In genomic region chr15:91855241-91855640, GRCh38 we compare ENCODE assay signal across 8 cellular contexts. TPM values are rescaled to one million over a fixed set of nuclear protein-coding genes. Genes with fewer than 3 reads are reported as not detected.
A peak's percentile ranks its signal among the peaks of the same experiment; 100 is the strongest.
DNase-seq lines count a peak whose midpoint lies in the region; ATAC-seq, FAIRE-seq and TF ChIP-seq lines count a peak whose summit lies in the region.

No MANE protein-coding gene starts in this region.

- intact Hi-C loops in left cardiac atrium (cut with DNase I) (loop anchor here in 1 of 2 donors (10.0 kb wide), 2 partner anchors 70 to 150 kb away; no protein-coding TSS in a partner anchor), aorta (cut with DNase I) (loop anchor here in 1 of 2 donors (10.0 kb wide), 1 partner anchor 550 kb away; no protein-coding TSS in a partner anchor)
- intact Hi-C loops in activated T-helper 2 cell treated with anti-CD3 and anti-CD28 coated beads, Interferon-gamma antibody, Interleukin-2, Interleukin-4, amounts not matched to agents 10 μg/mL and 5 μg/mL and 100 μg/mL, durations not matched to agents 14 hours and 24 hours and 36 hours (cut with micrococcal nuclease): loop anchor here (5.0 kb wide), 3 partner anchors 53 to 157 kb away; no protein-coding TSS in a partner anchor

- 37 to 39% methylated on average over 6 of the region's 6 CpGs for WGBS in aorta, 2 donors

- no peak for TF ChIP-seq CTCF in right atrium auricular region (IDR thresholded peaks at IDR 0.05)
- TF ChIP-seq CTCF in keratinocyte (optimal IDR thresholded peaks at IDR 0.05 in 1 of 3, IDR thresholded peaks at IDR 0.05 in 1 of 3, conservative IDR thresholded peaks at IDR 0.05 in 1 of 3; ENCODE audit: extremely low read depth in 1 of 3, insufficient read depth in 2 of 3, low read length in 3 of 3): no peak

- H3K4me1 Mint-ChIP-seq in activated T-helper 2 cell treated with anti-CD3 and anti-CD28 coated beads, Interferon-gamma antibody, Interleukin-2, Interleukin-4, amounts not matched to agents 10 μg/mL and 5 μg/mL and 100 μg/mL, durations not matched to agents 14 hours and 24 hours and 36 hours (ENCODE audit: low read depth): peaks cover 66% of the 10 kb centered on the region

- no peak overlapping the region for H2AFZ ChIP-seq in keratinocyte (ENCODE audit: control insufficient read depth, low read length)

- no peaks in the 10 kb centered on the region for H3K9me3 Mint-ChIP-seq in activated T-helper 2 cell treated with anti-CD3 and anti-CD28 coated beads, Interferon-gamma antibody, Interleukin-2, Interleukin-4, amounts not matched to agents 10 μg/mL and 5 μg/mL and 100 μg/mL, durations not matched to agents 14 hours and 24 hours and 36 hours

- H3K27me3 ChIP-seq in right atrium auricular region: no peaks in the 10 kb centered on the region
- H3K27me3 ChIP-seq in keratinocyte (ENCODE audit: control insufficient read depth, extremely low read depth, insufficient read depth, low read length): no peaks in the 10 kb centered on the region
- H3K27me3 ChIP-seq in aorta (ENCODE audit: control insufficient read depth in 1 of 2, insufficient read depth in 2 of 2, low read length in 1 of 2): no peaks in the 10 kb centered on the region

- H3K9ac ChIP-seq in keratinocyte (ENCODE audit: control insufficient read depth, extremely low read depth, insufficient read depth, low read length): peak overlapping the region; percentile 82

- H3K4me3 Mint-ChIP-seq in activated T-helper 2 cell treated with anti-CD3 and anti-CD28 coated beads, Interferon-gamma antibody, Interleukin-2, Interleukin-4, amounts not matched to agents 10 μg/mL and 5 μg/mL and 100 μg/mL, durations not matched to agents 14 hours and 24 hours and 36 hours (ENCODE audit: low read depth): peak overlapping the region; percentile 84

- H3K4me1 ChIP-seq in right atrium auricular region (peaks cover 0 to 72% of the 10 kb centered on the region in 2 donors), keratinocyte (ENCODE audit: control insufficient read depth, extremely low read depth, insufficient read depth, low read length) (peaks cover 34% of the 10 kb centered on the region), aorta (ENCODE audit: control insufficient read depth in 1 of 2, insufficient read depth in 2 of 2, low read length in 2 of 2) (no peaks in the 10 kb centered on the region)

- DNase-seq in right atrium auricular region (ENCODE audit: low spot score) (no peak), left cardiac atrium (no peak), keratinocyte (ENCODE audit: low read depth, low spot score) (no peak), aorta (no peak), kidney glomerular epithelial cell (lab: John Stamatoyannopoulos, UW) (no peak), COLO829 (ENCODE audit: low spot score) (no peak)
- no peak for DNase-seq in activated T-helper 2 cell treated with anti-CD3 and anti-CD28 coated beads, Interferon-gamma antibody, Interleukin-2, Interleukin-4, amounts not matched to agents 10 μg/mL and 5 μg/mL and 100 μg/mL, durations not matched to agents 14 hours and 24 hours and 36 hours (ENCODE audit: low spot score)

- no peaks in the 10 kb centered on the region for H3K9me1 ChIP-seq in keratinocyte (ENCODE audit: control insufficient read depth, extremely low read depth, insufficient read depth, low read length)

- no peak for FAIRE-seq in keratinocyte (lab: Jason Lieb, UNC)

- H3K4me3 ChIP-seq in right atrium auricular region: peak overlapping the region; percentile 80 to 81
- H3K4me3 ChIP-seq in keratinocyte (ENCODE audit: control insufficient read depth in 2 of 3, extremely low read depth in 1 of 3, insufficient read depth in 2 of 3, low read depth in 1 of 3, low read length in 3 of 3): peak overlapping the region; percentile 64 to 88 (median 66)
- H3K4me3 ChIP-seq in aorta (ENCODE audit: low read length in 2 of 2): peak overlapping the region; percentile 93 to 96

- H3K9me3 ChIP-seq in right atrium auricular region (no peaks in the 10 kb centered on the region), keratinocyte (ENCODE audit: control insufficient read depth, low read depth, low read length) (no peaks in the 10 kb centered on the region), aorta (ENCODE audit: control insufficient read depth, low read length) (no peaks in the 10 kb centered on the region)

- H3K27me3 Mint-ChIP-seq in activated T-helper 2 cell treated with anti-CD3 and anti-CD28 coated beads, Interferon-gamma antibody, Interleukin-2, Interleukin-4, amounts not matched to agents 10 μg/mL and 5 μg/mL and 100 μg/mL, durations not matched to agents 14 hours and 24 hours and 36 hours (ENCODE audit: low read depth): no peaks in the 10 kb centered on the region

- H3K36me3 Mint-ChIP-seq in activated T-helper 2 cell treated with anti-CD3 and anti-CD28 coated beads, Interferon-gamma antibody, Interleukin-2, Interleukin-4, amounts not matched to agents 10 μg/mL and 5 μg/mL and 100 μg/mL, durations not matched to agents 14 hours and 24 hours and 36 hours (ENCODE audit: low read depth): peaks cover 13% of the 10 kb centered on the region

- no peak for ATAC-seq in left cardiac atrium
- ATAC-seq in aorta (ENCODE audit: low FRiP score): no peak
- no peak for ATAC-seq in HG03139 (IDR thresholded peaks at IDR 0.05; ENCODE audit: unreplicated experiment)

- H3K36me3 ChIP-seq in right atrium auricular region: no peaks in the 10 kb centered on the region
- H3K36me3 ChIP-seq in keratinocyte (ENCODE audit: control insufficient read depth in 2 of 2, extremely low read depth in 1 of 2, insufficient read depth in 2 of 2, low read length in 2 of 2): no peaks in the 10 kb centered on the region
- H3K36me3 ChIP-seq in aorta (ENCODE audit: control insufficient read depth in 1 of 2, insufficient read depth in 2 of 2, low read length in 1 of 2): no peaks in the 10 kb centered on the region

- H3K79me2 ChIP-seq in keratinocyte (ENCODE audit: control insufficient read depth, insufficient read depth, low read length): peaks cover 40% of the 10 kb centered on the region

- H3K27ac ChIP-seq in right atrium auricular region: peak overlapping the region; percentile 97 to 98
- H3K27ac ChIP-seq in keratinocyte (ENCODE audit: control insufficient read depth, insufficient read depth, low read length): peak overlapping the region; percentile 80
- H3K27ac ChIP-seq in aorta (ENCODE audit: low read depth in 1 of 2, low read length in 2 of 2): peak overlapping the region in 1 of 2 donors; percentile 41

- peak overlapping the region; percentile 26 for H3K27ac Mint-ChIP-seq in activated T-helper 2 cell treated with anti-CD3 and anti-CD28 coated beads, Interferon-gamma antibody, Interleukin-2, Interleukin-4, amounts not matched to agents 10 μg/mL and 5 μg/mL and 100 μg/mL, durations not matched to agents 14 hours and 24 hours and 36 hours

- peak overlapping the region; percentile 79 for H3K4me2 ChIP-seq in keratinocyte (ENCODE audit: control insufficient read depth, extremely low read depth, insufficient read depth, low read depth, low read length)

- dilution Hi-C loops in keratinocyte (cut with MboI; ENCODE audit: extremely low pct_ligation_motif_present, low sequenced_read_pairs): no loop called here

- H4K20me1 ChIP-seq in keratinocyte (ENCODE audit: control insufficient read depth, extremely low read depth, insufficient read depth, low read length): no peaks in the 10 kb centered on the region

RNA-seq across cellular contexts. Expression of gene SLCO3A1, which starts 1.7 kb away (rescaled TPM):
- total RNA-seq in right atrium auricular region (10 to 100 TPM; 21.4 to 27.3 TPM), left cardiac atrium (10 to 100 TPM; 37.8 to 47.7 TPM), aorta (10 to 100 TPM; 39.7 to 60.7 TPM)
- 26.2 and 26.3 TPM in 2 replicates for total RNA-seq in activated T-helper 2 cell treated with anti-CD3 and anti-CD28 coated beads, Interferon-gamma antibody, Interleukin-2, Interleukin-4, amounts not matched to agents 10 μg/mL and 5 μg/mL and 100 μg/mL, durations not matched to agents 14 hours and 24 hours and 36 hours
- polyA plus RNA-seq in keratinocyte (21.3 to 31.7 TPM (median 21.6 TPM) in 3 replicates), aorta (10 to 100 TPM in 1 of 2 donors, 1 to 10 TPM in 1; 9.6 to 29.1 TPM)
- polyA plus RNA-seq in keratinocyte (2011; ENCODE audit: low read depth): 37.9 TPM
- 18.2 and 24.9 TPM in 2 replicates for polyA plus RNA-seq in keratinocyte (2011; cell fraction: cytosol; rRNA removed)
- 49.2 and 56.1 TPM in 2 replicates for polyA plus RNA-seq in keratinocyte (2011; cell fraction: nucleus; rRNA removed)
- 24.4 and 26.0 TPM in 2 replicates for polyA plus RNA-seq in keratinocyte (2012; ENCODE audit: low replicate concordance)
- 60.3 to 98.2 TPM (median 80.2 TPM) in 3 replicates for polyA minus RNA-seq in keratinocyte
- polyA minus RNA-seq in keratinocyte (2011; cell fraction: cytosol; rRNA and poly(A)+ RNA removed): 24.7 TPM
- polyA minus RNA-seq in keratinocyte (2011; cell fraction: nucleus; rRNA and poly(A)+ RNA removed): 51.4 and 62.5 TPM in 2 replicates
